In the genomic region with DNA sequence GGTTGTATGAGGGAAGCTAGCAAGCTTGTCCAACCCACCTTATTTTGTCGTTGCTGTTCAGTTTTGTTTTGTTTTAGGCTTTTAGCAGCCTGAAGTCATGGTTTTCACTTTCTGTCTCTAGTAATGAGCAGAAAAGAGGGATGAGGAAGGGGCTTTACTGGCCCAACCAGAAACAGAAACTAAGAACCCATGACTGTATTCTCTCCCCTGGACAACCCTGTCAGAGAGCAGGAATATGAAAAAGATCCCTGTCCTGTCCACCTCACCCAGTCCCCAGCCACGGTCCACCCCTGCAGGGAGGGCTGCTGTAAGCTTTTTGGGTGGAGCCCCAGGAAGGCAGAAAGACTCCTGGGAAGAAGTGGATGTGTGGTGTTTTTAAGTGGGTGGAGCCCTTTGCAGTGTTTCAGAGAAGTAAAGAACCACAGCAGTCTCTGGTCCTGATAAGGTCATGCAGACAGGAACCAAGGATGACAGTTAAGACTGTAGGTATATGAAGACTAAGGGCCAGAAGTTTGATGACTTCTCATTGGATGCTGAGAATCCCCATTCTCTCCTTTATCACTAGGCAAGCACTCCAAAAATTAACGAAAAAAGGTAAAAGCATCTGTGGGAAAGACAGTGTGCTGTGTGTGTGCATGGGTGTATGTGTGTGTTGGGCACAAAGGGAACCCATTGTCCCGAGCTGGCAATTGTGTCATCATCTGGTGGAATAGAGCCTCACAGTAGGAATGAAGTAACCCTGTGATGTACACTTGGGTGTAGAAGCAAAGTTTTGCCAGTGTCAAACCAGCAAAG, we compare ENCODE assay signal across 1 cellular context.
TF ChIP-seq lines count a peak whose summit lies in the region.

No MANE protein-coding gene starts in this region.

TF ChIP-seq in HepG2, 621 proteins besides CTCF, POLR2A, EP300 and RAD21:
- no peak for TF ChIP-seq HOXA9 (CRISPR knock-in tag; IDR thresholded peaks at IDR 0.05; ENCODE audit: borderline replicate concordance)
- TF ChIP-seq ZNF230 (CRISPR knock-in tag; IDR thresholded peaks at IDR 0.05), result no peak
- TF ChIP-seq NR2F2 (IDR thresholded peaks at IDR 0.05; ENCODE audit: borderline replicate concordance, low read depth), result no peak
- no peak for TF ChIP-seq GLI4 (CRISPR knock-in tag; IDR thresholded peaks at IDR 0.05; ENCODE audit: borderline replicate concordance)
- TF ChIP-seq DMTF1 (CRISPR knock-in tag; IDR thresholded peaks at IDR 0.05), result no peak
- TF ChIP-seq SOX6 (IDR thresholded peaks at IDR 0.05), result no peak
- TF ChIP-seq SOX6 (CRISPR knock-in tag; IDR thresholded peaks at IDR 0.05), result no peak
- TF ChIP-seq ZKSCAN5 (CRISPR knock-in tag; IDR thresholded peaks at IDR 0.05), result no peak
- TF ChIP-seq BRD4 (CRISPR knock-in tag; IDR thresholded peaks at IDR 0.05), result no peak
- no peak for TF ChIP-seq NCOA5 (CRISPR knock-in tag; IDR thresholded peaks at IDR 0.05)
- no peak for TF ChIP-seq ZNF460 (CRISPR knock-in tag; IDR thresholded peaks at IDR 0.05; ENCODE audit: borderline replicate concordance)
- TF ChIP-seq PCBP1 (IDR thresholded peaks at IDR 0.05; ENCODE audit: borderline replicate concordance, low read depth, low read length), result no peak
